Comparison of ENCODE assay signal across 1 cellular context in the genomic region with DNA sequence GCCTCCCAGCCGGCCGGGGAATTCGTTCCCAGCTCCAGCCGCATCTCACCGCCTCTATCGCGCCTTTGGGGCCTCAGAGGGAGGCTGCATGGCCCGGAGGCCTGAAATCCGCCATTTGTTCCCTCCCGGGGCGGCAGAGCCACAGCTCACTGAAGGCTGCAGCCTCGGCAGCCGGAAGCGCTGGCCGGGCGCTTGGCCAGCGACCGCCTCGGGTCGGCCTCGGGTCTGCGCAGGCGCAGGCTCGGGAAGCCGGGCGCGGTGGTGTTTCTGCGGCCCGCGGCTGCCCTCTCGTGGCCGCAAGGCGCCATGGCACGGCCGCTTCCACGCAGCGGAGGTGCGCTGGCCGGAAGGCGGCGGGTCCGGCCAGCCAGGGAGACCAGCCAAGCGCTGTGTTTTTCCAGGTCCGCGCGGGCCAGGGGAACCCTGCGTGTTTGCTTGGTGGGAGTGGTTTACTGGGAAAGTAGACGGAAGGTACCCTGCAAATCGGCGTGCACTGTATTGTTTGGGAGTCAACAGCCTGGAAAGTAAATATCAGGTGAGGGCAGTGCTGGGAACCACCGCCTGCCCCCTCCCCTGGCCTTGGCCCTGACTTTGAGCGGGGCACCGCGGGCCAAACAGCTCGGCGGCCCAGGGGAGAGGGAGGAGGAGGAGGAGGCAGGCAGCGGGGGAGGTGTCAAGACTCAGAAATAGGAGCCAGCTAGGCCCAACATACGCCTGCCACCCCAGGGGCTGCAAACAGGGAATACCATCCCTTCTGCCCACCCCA.
TF ChIP-seq lines count a peak whose summit lies in the region.

No MANE protein-coding gene starts in this region.

TF ChIP-seq in K562, 482 proteins besides CTCF, POLR2A, EP300 and RAD21 (continued from another document and continues in another):
- TF ChIP-seq, protein P1, sequence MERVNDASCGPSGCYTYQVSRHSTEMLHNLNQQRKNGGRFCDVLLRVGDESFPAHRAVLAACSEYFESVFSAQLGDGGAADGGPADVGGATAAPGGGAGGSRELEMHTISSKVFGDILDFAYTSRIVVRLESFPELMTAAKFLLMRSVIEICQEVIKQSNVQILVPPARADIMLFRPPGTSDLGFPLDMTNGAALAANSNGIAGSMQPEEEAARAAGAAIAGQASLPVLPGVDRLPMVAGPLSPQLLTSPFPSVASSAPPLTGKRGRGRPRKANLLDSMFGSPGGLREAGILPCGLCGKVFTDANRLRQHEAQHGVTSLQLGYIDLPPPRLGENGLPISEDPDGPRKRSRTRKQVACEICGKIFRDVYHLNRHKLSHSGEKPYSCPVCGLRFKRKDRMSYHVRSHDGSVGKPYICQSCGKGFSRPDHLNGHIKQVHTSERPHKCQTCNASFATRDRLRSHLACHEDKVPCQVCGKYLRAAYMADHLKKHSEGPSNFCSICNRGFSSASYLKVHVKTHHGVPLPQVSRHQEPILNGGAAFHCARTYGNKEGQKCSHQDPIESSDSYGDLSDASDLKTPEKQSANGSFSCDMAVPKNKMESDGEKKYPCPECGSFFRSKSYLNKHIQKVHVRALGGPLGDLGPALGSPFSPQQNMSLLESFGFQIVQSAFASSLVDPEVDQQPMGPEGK (CRISPR knock-in tag; IDR thresholded peaks at IDR 0.05; ENCODE audit: borderline replicate concordance) = no peak
- TF ChIP-seq ZEB2 (IDR thresholded peaks at IDR 0.05) (no peak), DMBX1 (CRISPR knock-in tag; IDR thresholded peaks at IDR 0.05; ENCODE audit: borderline replicate concordance) (peak; percentile 76; the same call in 1 of the 2 replicates), PCBP1 (IDR thresholded peaks at IDR 0.05; ENCODE audit: low read depth, low read length, poor library complexity, severe bottlenecking) (peak; percentile 64), KLF16 (IDR thresholded peaks at IDR 0.05) (peak; percentile 67), RBM15 (IDR thresholded peaks at IDR 0.05; ENCODE audit: insufficient read depth, low read length) (0 out of 2 replicates have a peak, but pooled peaks have one; percentile 45), SMARCA5 (IDR thresholded peaks at IDR 0.05) (peak; percentile 25; the same call in 1 of the 2 replicates), ZNF830 (CRISPR knock-in tag; IDR thresholded peaks at IDR 0.05) (peak; percentile 62; the same call in 1 of the 2 replicates), LARP7 (IDR thresholded peaks at IDR 0.05) (no peak), CCNT2 (IDR thresholded peaks at IDR 0.05; ENCODE audit: borderline replicate concordance, extremely low read depth, insufficient read length, low read depth, low read length) (peak; percentile 83), ERF (CRISPR knock-in tag; IDR thresholded peaks at IDR 0.05) (peak; percentile 93), ZNF143 (CRISPR knock-in tag; IDR thresholded peaks at IDR 0.05) (peak; percentile 45; the same call in 1 of the 2 replicates), STAG1 (CRISPR knock-in tag; IDR thresholded peaks at IDR 0.05; ENCODE audit: borderline replicate concordance) (peak; percentile 96; the same call in 1 of the 2 replicates), SIN3B (IDR thresholded peaks at IDR 0.05; ENCODE audit: low read depth) (peak; percentile 68; the same call in 1 of the 2 replicates), ZKSCAN1 (IDR thresholded peaks at IDR 0.05; ENCODE audit: low read depth, low read length) (peak; percentile 62; the same call in 1 of the 2 replicates)
- TF ChIP-seq, protein P2, sequence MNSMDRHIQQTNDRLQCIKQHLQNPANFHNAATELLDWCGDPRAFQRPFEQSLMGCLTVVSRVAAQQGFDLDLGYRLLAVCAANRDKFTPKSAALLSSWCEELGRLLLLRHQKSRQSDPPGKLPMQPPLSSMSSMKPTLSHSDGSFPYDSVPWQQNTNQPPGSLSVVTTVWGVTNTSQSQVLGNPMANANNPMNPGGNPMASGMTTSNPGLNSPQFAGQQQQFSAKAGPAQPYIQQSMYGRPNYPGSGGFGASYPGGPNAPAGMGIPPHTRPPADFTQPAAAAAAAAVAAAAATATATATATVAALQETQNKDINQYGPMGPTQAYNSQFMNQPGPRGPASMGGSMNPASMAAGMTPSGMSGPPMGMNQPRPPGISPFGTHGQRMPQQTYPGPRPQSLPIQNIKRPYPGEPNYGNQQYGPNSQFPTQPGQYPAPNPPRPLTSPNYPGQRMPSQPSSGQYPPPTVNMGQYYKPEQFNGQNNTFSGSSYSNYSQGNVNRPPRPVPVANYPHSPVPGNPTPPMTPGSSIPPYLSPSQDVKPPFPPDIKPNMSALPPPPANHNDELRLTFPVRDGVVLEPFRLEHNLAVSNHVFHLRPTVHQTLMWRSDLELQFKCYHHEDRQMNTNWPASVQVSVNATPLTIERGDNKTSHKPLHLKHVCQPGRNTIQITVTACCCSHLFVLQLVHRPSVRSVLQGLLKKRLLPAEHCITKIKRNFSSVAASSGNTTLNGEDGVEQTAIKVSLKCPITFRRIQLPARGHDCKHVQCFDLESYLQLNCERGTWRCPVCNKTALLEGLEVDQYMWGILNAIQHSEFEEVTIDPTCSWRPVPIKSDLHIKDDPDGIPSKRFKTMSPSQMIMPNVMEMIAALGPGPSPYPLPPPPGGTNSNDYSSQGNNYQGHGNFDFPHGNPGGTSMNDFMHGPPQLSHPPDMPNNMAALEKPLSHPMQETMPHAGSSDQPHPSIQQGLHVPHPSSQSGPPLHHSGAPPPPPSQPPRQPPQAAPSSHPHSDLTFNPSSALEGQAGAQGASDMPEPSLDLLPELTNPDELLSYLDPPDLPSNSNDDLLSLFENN (IDR thresholded peaks at IDR 0.05; ENCODE audit: low read depth in 2 of 2, low read length in 2 of 2) = peak in 1 of 2 experiments; percentile 27; a peak in 1 of 4 replicates
- TF ChIP-seq, protein P3, sequence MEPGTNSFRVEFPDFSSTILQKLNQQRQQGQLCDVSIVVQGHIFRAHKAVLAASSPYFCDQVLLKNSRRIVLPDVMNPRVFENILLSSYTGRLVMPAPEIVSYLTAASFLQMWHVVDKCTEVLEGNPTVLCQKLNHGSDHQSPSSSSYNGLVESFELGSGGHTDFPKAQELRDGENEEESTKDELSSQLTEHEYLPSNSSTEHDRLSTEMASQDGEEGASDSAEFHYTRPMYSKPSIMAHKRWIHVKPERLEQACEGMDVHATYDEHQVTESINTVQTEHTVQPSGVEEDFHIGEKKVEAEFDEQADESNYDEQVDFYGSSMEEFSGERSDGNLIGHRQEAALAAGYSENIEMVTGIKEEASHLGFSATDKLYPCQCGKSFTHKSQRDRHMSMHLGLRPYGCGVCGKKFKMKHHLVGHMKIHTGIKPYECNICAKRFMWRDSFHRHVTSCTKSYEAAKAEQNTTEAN (CRISPR knock-in tag; IDR thresholded peaks at IDR 0.05) = peak; percentile 88
- TF ChIP-seq, protein P4, sequence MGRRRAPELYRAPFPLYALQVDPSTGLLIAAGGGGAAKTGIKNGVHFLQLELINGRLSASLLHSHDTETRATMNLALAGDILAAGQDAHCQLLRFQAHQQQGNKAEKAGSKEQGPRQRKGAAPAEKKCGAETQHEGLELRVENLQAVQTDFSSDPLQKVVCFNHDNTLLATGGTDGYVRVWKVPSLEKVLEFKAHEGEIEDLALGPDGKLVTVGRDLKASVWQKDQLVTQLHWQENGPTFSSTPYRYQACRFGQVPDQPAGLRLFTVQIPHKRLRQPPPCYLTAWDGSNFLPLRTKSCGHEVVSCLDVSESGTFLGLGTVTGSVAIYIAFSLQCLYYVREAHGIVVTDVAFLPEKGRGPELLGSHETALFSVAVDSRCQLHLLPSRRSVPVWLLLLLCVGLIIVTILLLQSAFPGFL (CRISPR knock-in tag; IDR thresholded peaks at IDR 0.05) = peak; percentile 84; the same call in 1 of the 2 replicates
- TF ChIP-seq, protein P5, sequence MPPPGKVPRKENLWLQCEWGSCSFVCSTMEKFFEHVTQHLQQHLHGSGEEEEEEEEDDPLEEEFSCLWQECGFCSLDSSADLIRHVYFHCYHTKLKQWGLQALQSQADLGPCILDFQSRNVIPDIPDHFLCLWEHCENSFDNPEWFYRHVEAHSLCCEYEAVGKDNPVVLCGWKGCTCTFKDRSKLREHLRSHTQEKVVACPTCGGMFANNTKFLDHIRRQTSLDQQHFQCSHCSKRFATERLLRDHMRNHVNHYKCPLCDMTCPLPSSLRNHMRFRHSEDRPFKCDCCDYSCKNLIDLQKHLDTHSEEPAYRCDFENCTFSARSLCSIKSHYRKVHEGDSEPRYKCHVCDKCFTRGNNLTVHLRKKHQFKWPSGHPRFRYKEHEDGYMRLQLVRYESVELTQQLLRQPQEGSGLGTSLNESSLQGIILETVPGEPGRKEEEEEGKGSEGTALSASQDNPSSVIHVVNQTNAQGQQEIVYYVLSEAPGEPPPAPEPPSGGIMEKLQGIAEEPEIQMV (tag; conservative IDR thresholded peaks at IDR 0.05; ENCODE audit: low read depth) = peak; percentile 63
- TF ChIP-seq, protein P6, sequence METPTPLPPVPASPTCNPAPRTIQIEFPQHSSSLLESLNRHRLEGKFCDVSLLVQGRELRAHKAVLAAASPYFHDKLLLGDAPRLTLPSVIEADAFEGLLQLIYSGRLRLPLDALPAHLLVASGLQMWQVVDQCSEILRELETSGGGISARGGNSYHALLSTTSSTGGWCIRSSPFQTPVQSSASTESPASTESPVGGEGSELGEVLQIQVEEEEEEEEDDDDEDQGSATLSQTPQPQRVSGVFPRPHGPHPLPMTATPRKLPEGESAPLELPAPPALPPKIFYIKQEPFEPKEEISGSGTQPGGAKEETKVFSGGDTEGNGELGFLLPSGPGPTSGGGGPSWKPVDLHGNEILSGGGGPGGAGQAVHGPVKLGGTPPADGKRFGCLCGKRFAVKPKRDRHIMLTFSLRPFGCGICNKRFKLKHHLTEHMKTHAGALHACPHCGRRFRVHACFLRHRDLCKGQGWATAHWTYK (CRISPR knock-in tag; IDR thresholded peaks at IDR 0.05) = peak; percentile 83
- TF ChIP-seq, protein P7, sequence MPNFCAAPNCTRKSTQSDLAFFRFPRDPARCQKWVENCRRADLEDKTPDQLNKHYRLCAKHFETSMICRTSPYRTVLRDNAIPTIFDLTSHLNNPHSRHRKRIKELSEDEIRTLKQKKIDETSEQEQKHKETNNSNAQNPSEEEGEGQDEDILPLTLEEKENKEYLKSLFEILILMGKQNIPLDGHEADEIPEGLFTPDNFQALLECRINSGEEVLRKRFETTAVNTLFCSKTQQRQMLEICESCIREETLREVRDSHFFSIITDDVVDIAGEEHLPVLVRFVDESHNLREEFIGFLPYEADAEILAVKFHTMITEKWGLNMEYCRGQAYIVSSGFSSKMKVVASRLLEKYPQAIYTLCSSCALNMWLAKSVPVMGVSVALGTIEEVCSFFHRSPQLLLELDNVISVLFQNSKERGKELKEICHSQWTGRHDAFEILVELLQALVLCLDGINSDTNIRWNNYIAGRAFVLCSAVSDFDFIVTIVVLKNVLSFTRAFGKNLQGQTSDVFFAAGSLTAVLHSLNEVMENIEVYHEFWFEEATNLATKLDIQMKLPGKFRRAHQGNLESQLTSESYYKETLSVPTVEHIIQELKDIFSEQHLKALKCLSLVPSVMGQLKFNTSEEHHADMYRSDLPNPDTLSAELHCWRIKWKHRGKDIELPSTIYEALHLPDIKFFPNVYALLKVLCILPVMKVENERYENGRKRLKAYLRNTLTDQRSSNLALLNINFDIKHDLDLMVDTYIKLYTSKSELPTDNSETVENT (CRISPR knock-in tag; IDR thresholded peaks at IDR 0.05) = peak; percentile 84
- TF ChIP-seq, protein P8, sequence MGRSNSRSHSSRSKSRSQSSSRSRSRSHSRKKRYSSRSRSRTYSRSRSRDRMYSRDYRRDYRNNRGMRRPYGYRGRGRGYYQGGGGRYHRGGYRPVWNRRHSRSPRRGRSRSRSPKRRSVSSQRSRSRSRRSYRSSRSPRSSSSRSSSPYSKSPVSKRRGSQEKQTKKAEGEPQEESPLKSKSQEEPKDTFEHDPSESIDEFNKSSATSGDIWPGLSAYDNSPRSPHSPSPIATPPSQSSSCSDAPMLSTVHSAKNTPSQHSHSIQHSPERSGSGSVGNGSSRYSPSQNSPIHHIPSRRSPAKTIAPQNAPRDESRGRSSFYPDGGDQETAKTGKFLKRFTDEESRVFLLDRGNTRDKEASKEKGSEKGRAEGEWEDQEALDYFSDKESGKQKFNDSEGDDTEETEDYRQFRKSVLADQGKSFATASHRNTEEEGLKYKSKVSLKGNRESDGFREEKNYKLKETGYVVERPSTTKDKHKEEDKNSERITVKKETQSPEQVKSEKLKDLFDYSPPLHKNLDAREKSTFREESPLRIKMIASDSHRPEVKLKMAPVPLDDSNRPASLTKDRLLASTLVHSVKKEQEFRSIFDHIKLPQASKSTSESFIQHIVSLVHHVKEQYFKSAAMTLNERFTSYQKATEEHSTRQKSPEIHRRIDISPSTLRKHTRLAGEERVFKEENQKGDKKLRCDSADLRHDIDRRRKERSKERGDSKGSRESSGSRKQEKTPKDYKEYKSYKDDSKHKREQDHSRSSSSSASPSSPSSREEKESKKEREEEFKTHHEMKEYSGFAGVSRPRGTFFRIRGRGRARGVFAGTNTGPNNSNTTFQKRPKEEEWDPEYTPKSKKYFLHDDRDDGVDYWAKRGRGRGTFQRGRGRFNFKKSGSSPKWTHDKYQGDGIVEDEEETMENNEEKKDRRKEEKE (IDR thresholded peaks at IDR 0.05; ENCODE audit: borderline replicate concordance in 1 of 2, control insufficient read depth in 1 of 2, low read depth in 2 of 2, low read length in 1 of 2) = 0 out of 4 replicates have a peak, but pooled peaks of 1 of the 2 experiments have one; percentile 42
- TF ChIP-seq, protein P9, sequence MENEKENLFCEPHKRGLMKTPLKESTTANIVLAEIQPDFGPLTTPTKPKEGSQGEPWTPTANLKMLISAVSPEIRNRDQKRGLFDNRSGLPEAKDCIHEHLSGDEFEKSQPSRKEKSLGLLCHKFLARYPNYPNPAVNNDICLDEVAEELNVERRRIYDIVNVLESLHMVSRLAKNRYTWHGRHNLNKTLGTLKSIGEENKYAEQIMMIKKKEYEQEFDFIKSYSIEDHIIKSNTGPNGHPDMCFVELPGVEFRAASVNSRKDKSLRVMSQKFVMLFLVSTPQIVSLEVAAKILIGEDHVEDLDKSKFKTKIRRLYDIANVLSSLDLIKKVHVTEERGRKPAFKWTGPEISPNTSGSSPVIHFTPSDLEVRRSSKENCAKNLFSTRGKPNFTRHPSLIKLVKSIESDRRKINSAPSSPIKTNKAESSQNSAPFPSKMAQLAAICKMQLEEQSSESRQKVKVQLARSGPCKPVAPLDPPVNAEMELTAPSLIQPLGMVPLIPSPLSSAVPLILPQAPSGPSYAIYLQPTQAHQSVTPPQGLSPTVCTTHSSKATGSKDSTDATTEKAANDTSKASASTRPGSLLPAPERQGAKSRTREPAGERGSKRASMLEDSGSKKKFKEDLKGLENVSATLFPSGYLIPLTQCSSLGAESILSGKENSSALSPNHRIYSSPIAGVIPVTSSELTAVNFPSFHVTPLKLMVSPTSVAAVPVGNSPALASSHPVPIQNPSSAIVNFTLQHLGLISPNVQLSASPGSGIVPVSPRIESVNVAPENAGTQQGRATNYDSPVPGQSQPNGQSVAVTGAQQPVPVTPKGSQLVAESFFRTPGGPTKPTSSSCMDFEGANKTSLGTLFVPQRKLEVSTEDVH (IDR thresholded peaks at IDR 0.05; ENCODE audit: low read depth, partially characterized antibody) = peak; percentile 46
- TF ChIP-seq, protein P10, sequence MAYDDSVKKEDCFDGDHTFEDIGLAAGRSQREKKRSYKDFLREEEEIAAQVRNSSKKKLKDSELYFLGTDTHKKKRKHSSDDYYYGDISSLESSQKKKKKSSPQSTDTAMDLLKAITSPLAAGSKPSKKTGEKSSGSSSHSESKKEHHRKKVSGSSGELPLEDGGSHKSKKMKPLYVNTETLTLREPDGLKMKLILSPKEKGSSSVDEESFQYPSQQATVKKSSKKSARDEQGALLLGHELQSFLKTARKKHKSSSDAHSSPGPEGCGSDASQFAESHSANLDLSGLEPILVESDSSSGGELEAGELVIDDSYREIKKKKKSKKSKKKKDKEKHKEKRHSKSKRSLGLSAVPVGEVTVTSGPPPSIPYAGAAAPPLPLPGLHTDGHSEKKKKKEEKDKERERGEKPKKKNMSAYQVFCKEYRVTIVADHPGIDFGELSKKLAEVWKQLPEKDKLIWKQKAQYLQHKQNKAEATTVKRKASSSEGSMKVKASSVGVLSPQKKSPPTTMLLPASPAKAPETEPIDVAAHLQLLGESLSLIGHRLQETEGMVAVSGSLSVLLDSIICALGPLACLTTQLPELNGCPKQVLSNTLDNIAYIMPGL (CRISPR knock-in tag; IDR thresholded peaks at IDR 0.05) = peak; percentile 50; the same call in 1 of the 2 replicates
